ENCODE assay signal across 8 cellular contexts in the genomic region with DNA sequence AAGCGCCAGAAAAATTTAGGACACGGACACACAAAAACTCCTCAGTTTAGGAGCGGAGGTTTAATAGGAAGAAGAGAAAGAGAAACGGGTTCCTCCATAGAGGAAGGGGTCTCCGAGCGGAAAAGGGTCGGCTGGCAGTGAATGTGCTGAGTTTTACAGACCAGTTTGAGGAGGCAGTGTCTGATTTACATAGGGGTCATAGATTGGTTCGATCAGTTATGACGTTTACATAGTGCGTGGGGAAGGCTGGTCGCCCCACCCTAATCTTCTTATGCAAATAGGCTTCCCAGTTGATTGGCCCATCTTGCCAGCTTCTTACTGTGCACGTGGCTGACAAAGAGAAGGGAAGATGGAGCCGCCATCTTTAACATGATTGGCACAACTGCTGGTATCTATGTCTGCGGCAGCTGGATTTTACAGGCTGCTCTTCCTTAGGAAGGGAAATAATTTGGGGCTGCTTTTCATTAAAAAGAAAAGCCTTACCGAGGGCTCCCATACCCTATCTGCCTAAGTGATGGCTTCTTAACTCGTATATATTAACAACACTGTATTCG. TPM values are rescaled to one million over a fixed set of nuclear protein-coding genes. Genes with fewer than 3 reads are reported as not detected.
DNase-seq lines count a peak whose midpoint lies in the region; ATAC-seq lines count a peak whose summit lies in the region.

No MANE protein-coding gene starts in this region.

- no peak overlapping the region for H3K4me3 ChIP-seq in CD4-positive, alpha-beta memory T cell (ENCODE audit: low read length in 2 of 2)
- H3K4me3 ChIP-seq in HUES6 (ENCODE audit: low read depth, low read length) (peak overlapping the region; percentile 86), skeletal muscle tissue (ENCODE audit: low read length in 3 of 3) (peak overlapping the region; percentile 94 to 97 (median 96))

- H3K27ac Mint-ChIP-seq in CD4-positive, alpha-beta memory T cell = peak overlapping the region in 2 of 7 donors; percentile 3 to 55
- peak overlapping the region; percentile 36 for H3K27ac Mint-ChIP-seq in activated T-cell treated with anti-CD3 and anti-CD28 coated beads, Interleukin-2, amount 50 U/mL, for 72 hours

- peak overlapping the region; percentile 15 to 96 (median 52) for H3K4me3 Mint-ChIP-seq in CD4-positive, alpha-beta memory T cell
- peak overlapping the region; percentile 67 to 98 for H3K4me3 Mint-ChIP-seq in activated T-cell treated with anti-CD3 and anti-CD28 coated beads, Interleukin-2, amount 50 U/mL, for 72 hours

- H3K27ac ChIP-seq in CD4-positive, alpha-beta memory T cell (ENCODE audit: low read depth, low read length) = no peak overlapping the region
- peak overlapping the region; percentile 78; the same call in 1 of the 2 replicates for H3K27ac ChIP-seq in HUES6 (ENCODE audit: low read depth, low read length)
- H3K27ac ChIP-seq in skeletal muscle tissue (ENCODE audit: low read depth, low read length) = no peak overlapping the region

- peaks cover 9 to 40% (median 23%) of the 10 kb centered on the region in 4 donors for H3K4me1 Mint-ChIP-seq in CD4-positive, alpha-beta memory T cell
- H3K4me1 Mint-ChIP-seq in activated T-cell treated with anti-CD3 and anti-CD28 coated beads, Interleukin-2, amount 50 U/mL, for 72 hours (ENCODE audit: low read depth) = peaks cover 22% of the 10 kb centered on the region

- peaks cover 0 to 22% of the 10 kb centered on the region in 2 donors for H3K9me3 ChIP-seq in CD4-positive, alpha-beta memory T cell (ENCODE audit: control insufficient read depth in 1 of 2, low read length in 2 of 2)
- H3K9me3 ChIP-seq in HUES6 (ENCODE audit: control insufficient read depth, insufficient read depth, low read depth, low read length) (peaks cover 20% of the 10 kb centered on the region), skeletal muscle tissue (ENCODE audit: control insufficient read depth in 3 of 3, low read length in 3 of 3) (peaks cover 19 to 32% (median 24%) of the 10 kb centered on the region in 3 donors)

- H3K9me3 Mint-ChIP-seq in CD4-positive, alpha-beta memory T cell = peaks cover 2 to 46% (median 40%) of the 10 kb centered on the region in 8 donors
- H3K9me3 Mint-ChIP-seq in activated T-cell treated with anti-CD3 and anti-CD28 coated beads, Interleukin-2, amount 50 U/mL, for 72 hours = peaks cover 10 to 26% of the 10 kb centered on the region in 2 donors

- H3K36me3 Mint-ChIP-seq in CD4-positive, alpha-beta memory T cell = peaks cover 22 to 51% of the 10 kb centered on the region in 2 donors
- H3K36me3 Mint-ChIP-seq in activated T-cell treated with anti-CD3 and anti-CD28 coated beads, Interleukin-2, amount 50 U/mL, for 72 hours (ENCODE audit: insufficient read depth in 2 of 2) = peaks cover 22 to 47% of the 10 kb centered on the region in 2 donors

- POLR2A ChIA-PET in CD4-positive, alpha-beta memory T cell (lab: Charles Lee; ENCODE audit: partially characterized antibody) = interaction anchor here (1.3 to 3.3 kb wide), 2 partner anchors 17 to 20 kb away, joined by 5 to 24 read pairs; a partner anchor contains a TSS

- ATAC-seq in activated T-cell treated with anti-CD3 and anti-CD28 coated beads, Interleukin-2, amount 50 U/mL, for 72 hours (replicated peaks in 1 of 2) = peak in 1 of 2 donors; percentile 33
- no peak for ATAC-seq in HG02588 (IDR thresholded peaks at IDR 0.05; ENCODE audit: unreplicated experiment)
- no peak for ATAC-seq in GM21367 (IDR thresholded peaks at IDR 0.05; ENCODE audit: unreplicated experiment)
- ATAC-seq in HG03520 (IDR thresholded peaks at IDR 0.05; ENCODE audit: unreplicated experiment) = no peak

- CTCF ChIA-PET in CD4-positive, alpha-beta memory T cell (lab: Charles Lee; ENCODE audit: partially characterized antibody) = interaction anchor here (1.0 kb wide), 1 partner anchor 17 kb away, joined by 3 read pairs; no protein-coding TSS in a partner anchor

- H3K27me3 Mint-ChIP-seq in CD4-positive, alpha-beta memory T cell = no peaks in the 10 kb centered on the region
- H3K27me3 Mint-ChIP-seq in activated T-cell treated with anti-CD3 and anti-CD28 coated beads, Interleukin-2, amount 50 U/mL, for 72 hours (ENCODE audit: low read depth) = no peaks in the 10 kb centered on the region

- no peak for DNase-seq in CD4-positive, alpha-beta memory T cell
- DNase-seq in activated T-cell treated with anti-CD3 and anti-CD28 coated beads, Interleukin-2, amount 50 U/mL, for 72 hours = peak in 1 of 2 donors; percentile 18
- DNase-seq in hepatic stellate cell (ENCODE audit: low spot score) = peak; percentile 32

- H3K9ac ChIP-seq in HUES6 (ENCODE audit: low read length) = peak overlapping the region; percentile 89
- peak overlapping the region in 2 of 3 donors; percentile 73 to 82 for H3K9ac ChIP-seq in skeletal muscle tissue (ENCODE audit: low read depth in 1 of 3, low read length in 3 of 3)

- intact Hi-C loops in CD4-positive, alpha-beta memory T cell (cut with micrococcal nuclease) = no loop called here

- H3K27me3 ChIP-seq in CD4-positive, alpha-beta memory T cell (ENCODE audit: insufficient read depth, low read length) = no peaks in the 10 kb centered on the region
- no peaks in the 10 kb centered on the region for H3K27me3 ChIP-seq in HUES6 (ENCODE audit: control insufficient read depth, insufficient read depth, low read length)
- H3K27me3 ChIP-seq in skeletal muscle tissue (ENCODE audit: control insufficient read depth in 3 of 3, insufficient read depth in 3 of 3, low read length in 3 of 3) = no peaks in the 10 kb centered on the region

- H3K36me3 ChIP-seq in CD4-positive, alpha-beta memory T cell (ENCODE audit: insufficient read depth, low read length) = peaks cover 6% of the 10 kb centered on the region
- peaks cover 30% of the 10 kb centered on the region for H3K36me3 ChIP-seq in HUES6 (ENCODE audit: control insufficient read depth, insufficient read depth, low read length)
- peaks cover 19 to 33% (median 20%) of the 10 kb centered on the region in 3 donors for H3K36me3 ChIP-seq in skeletal muscle tissue (ENCODE audit: control insufficient read depth in 3 of 3, insufficient read depth in 3 of 3, low read length in 3 of 3)

- H3K4me1 ChIP-seq in CD4-positive, alpha-beta memory T cell (ENCODE audit: insufficient read depth, low read length) = peaks cover 19% of the 10 kb centered on the region
- H3K4me1 ChIP-seq in HUES6 (ENCODE audit: control insufficient read depth, insufficient read depth, low read length) (peaks cover 3% of the 10 kb centered on the region; the same call in 1 of the 2 replicates), skeletal muscle tissue (ENCODE audit: control insufficient read depth in 3 of 3, insufficient read depth in 3 of 3, low read length in 3 of 3) (peaks cover 9 to 18% (median 17%) of the 10 kb centered on the region in 3 donors)

RNA-seq across cellular contexts. Expression of a gene that starts 1.2 kb away (rescaled TPM):
- total RNA-seq in CD4-positive, alpha-beta memory T cell = 10 to 100 TPM; 10.7 to 13.9 TPM
- polyA plus RNA-seq in CD4-positive, alpha-beta memory T cell = 1 to 10 TPM in 1 of 2 donors, under 1 TPM in 1; 0.98 to 2.7 TPM
- 1 to 10 TPM; 1.9 to 3.0 TPM for total RNA-seq in activated T-cell treated with anti-CD3 and anti-CD28 coated beads, Interleukin-2, amount 50 U/mL, for 72 hours
- 7.3 TPM for total RNA-seq in skeletal muscle tissue

RNA-seq across cellular contexts. Expression of a gene that starts 17.8 kb away (rescaled TPM):
- total RNA-seq in CD4-positive, alpha-beta memory T cell = 10 to 100 TPM; 86.9 to 91.2 TPM
- 10 to 100 TPM; 10.8 to 13.0 TPM for polyA plus RNA-seq in CD4-positive, alpha-beta memory T cell
- total RNA-seq in activated T-cell treated with anti-CD3 and anti-CD28 coated beads, Interleukin-2, amount 50 U/mL, for 72 hours = 10 to 100 TPM; 23.6 to 26.3 TPM
- total RNA-seq in skeletal muscle tissue = 30.3 TPM

RNA-seq across cellular contexts. Expression of a gene that starts 29.4 kb away (rescaled TPM):
- 10 to 100 TPM; 23.9 to 28.9 TPM for total RNA-seq in CD4-positive, alpha-beta memory T cell
- 1 to 10 TPM; 2.2 to 7.5 TPM for polyA plus RNA-seq in CD4-positive, alpha-beta memory T cell
- 1 to 10 TPM; 6.2 to 8.5 TPM for total RNA-seq in activated T-cell treated with anti-CD3 and anti-CD28 coated beads, Interleukin-2, amount 50 U/mL, for 72 hours
- 11.5 TPM for total RNA-seq in skeletal muscle tissue

RNA-seq across cellular contexts. Expression of a gene that starts 40.0 kb away (rescaled TPM):
- 1 to 10 TPM; 5.4 to 5.7 TPM for total RNA-seq in CD4-positive, alpha-beta memory T cell
- polyA plus RNA-seq in CD4-positive, alpha-beta memory T cell = 1 to 10 TPM in 1 of 2 donors, under 1 TPM in 1; 0.61 to 1.2 TPM
- total RNA-seq in activated T-cell treated with anti-CD3 and anti-CD28 coated beads, Interleukin-2, amount 50 U/mL, for 72 hours = 1 to 10 TPM; 3.3 TPM
- total RNA-seq in skeletal muscle tissue = 2.6 TPM

RNA-seq across cellular contexts. Expression of a gene that starts 52.9 kb away (rescaled TPM):
- 10 to 100 TPM; 51.0 to 55.6 TPM for total RNA-seq in CD4-positive, alpha-beta memory T cell
- polyA plus RNA-seq in CD4-positive, alpha-beta memory T cell = 10 to 100 TPM; 23.4 to 25.2 TPM
- total RNA-seq in activated T-cell treated with anti-CD3 and anti-CD28 coated beads, Interleukin-2, amount 50 U/mL, for 72 hours = 10 to 100 TPM; 15.3 to 16.3 TPM
- total RNA-seq in skeletal muscle tissue = 15.7 TPM

Comparison
In these comparisons a context has a peak if more than half of its experiments do, and no peak if none do; other contexts are left out.
1. H3K4me3 ChIP-seq: peak in HUES6 (single experiment) and skeletal muscle tissue (3 of 3); none in CD4-positive, alpha-beta memory T cell (0 of 2).